ENCODE assay signal across 16 cellular contexts in genomic region chr6:13630499-13630898, GRCh38.
"Had no signal": no experiment of that assay in that cellular context is flagged by ENCODE, and none has a peak within 500 bp of the region (broad histone marks: within the 10 kb centered on the region; RNA-seq: fewer than 3 reads in every experiment).

No MANE protein-coding gene starts in this region.

- H3K27ac Mint-ChIP-seq: brain had no signal

- H3K27ac ChIP-seq: psoas muscle, upper lobe of left lung had no signal

- H3K27me3 ChIP-seq: upper lobe of left lung had no signal

- DNase-seq: activated CD8-positive, alpha-beta memory T cell treated with anti-CD3 and anti-CD28 coated beads, Interleukin-2, amount 50 U/mL, for 4 hours; anterior cingulate cortex; caudate nucleus; erythroblast; foreskin melanocyte; glutamatergic neuron; hippocampal formation; left cardiac atrium; mesendoderm; naive thymus-derived CD8-positive, alpha-beta T cell; psoas muscle; right cardiac atrium; stimulated activated CD4-positive, alpha-beta T cell treated with anti-CD3 and anti-CD28 coated beads, Interleukin-2, amount 100 ng/mL, for 24 hours; upper lobe of left lung had no signal

- ATAC-seq: left cardiac atrium; naive thymus-derived CD8-positive, alpha-beta T cell; psoas muscle had no signal

- H3K4me3 ChIP-seq: psoas muscle, thoracic aorta, upper lobe of left lung had no signal

- H3K9me3 ChIP-seq: psoas muscle, thoracic aorta, upper lobe of left lung had no signal

- H3K4me1 Mint-ChIP-seq: brain had no signal

- H3K9me3 Mint-ChIP-seq: brain; naive thymus-derived CD8-positive, alpha-beta T cell had no signal

- H3K4me3 Mint-ChIP-seq: brain; naive thymus-derived CD8-positive, alpha-beta T cell had no signal

- H3K27me3 Mint-ChIP-seq: brain; naive thymus-derived CD8-positive, alpha-beta T cell had no signal

- H3K4me1 ChIP-seq: psoas muscle had no signal
